In the genomic region with DNA sequence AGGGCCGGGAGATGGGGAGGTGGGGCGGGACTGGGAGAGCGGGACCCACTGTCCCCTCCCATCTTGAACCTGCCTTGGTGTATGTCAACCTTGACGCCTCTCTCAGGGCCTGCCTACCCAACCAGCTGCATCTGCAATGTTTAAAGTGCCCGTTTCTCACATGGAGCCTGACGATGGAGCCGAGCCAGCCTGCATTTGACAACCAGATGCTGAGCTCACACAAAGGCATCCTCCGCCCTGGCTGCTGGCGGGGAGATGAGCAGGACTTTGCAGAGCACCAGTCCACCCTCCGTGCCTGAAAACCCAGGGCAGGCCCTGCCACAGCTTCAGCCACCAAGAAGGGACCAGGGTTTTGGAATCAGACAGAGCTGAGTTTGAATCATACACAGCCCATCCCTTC, we compare ENCODE assay signal across 31 cellular contexts.
A peak's percentile ranks its signal among the peaks of the same experiment; 100 is the strongest.
DNase-seq lines count a peak whose midpoint lies in the region; ATAC-seq, FAIRE-seq and TF ChIP-seq lines count a peak whose summit lies in the region.
"Had no signal": no experiment of that assay in that cellular context is flagged by ENCODE, and none has a peak within 500 bp of the region (broad histone marks: within the 10 kb centered on the region; RNA-seq: fewer than 3 reads in every experiment).

No MANE protein-coding gene starts in this region.

- no peak for TF ChIP-seq CTCF in AG10803 (conservative IDR thresholded peaks at IDR 0.05; ENCODE audit: low read length)
- TF ChIP-seq CTCF in hepatocyte (IDR thresholded peaks at IDR 0.05; ENCODE audit: poor library complexity), result no peak

- FAIRE-seq in urothelium cell line (lab: Jason Lieb, UNC), result no peak
- FAIRE-seq: HTR-8/SVneo had no signal

- 48% methylated on average over 6 of the region's 10 CpGs for WGBS in hepatocyte (ENCODE audit: low lambda C conversion rate, missing lambda C conversion rate)

- H3K4me1 ChIP-seq in hepatocyte (ENCODE audit: insufficient read depth) (no peaks in the 10 kb centered on the region), Karpas-422 (ENCODE audit: low read length) (no peaks in the 10 kb centered on the region; the same call in 1 of the 2 replicates)
- H3K4me1 ChIP-seq: left lung, Peyer's patch, vagina had no signal

- H3K9ac ChIP-seq in Karpas-422 (ENCODE audit: low read length), result no peak overlapping the region

- H4K20me1 ChIP-seq in hepatocyte (ENCODE audit: insufficient read depth, poor library complexity, severe bottlenecking) (no peaks in the 10 kb centered on the region), Karpas-422 (ENCODE audit: insufficient read depth, low read depth, low read length) (no peaks in the 10 kb centered on the region)

- peak; percentile 59 for DNase-seq in AG10803 (ENCODE audit: low read depth)
- DNase-seq in GM03348 (ENCODE audit: low spot score), result peak; percentile 63
- DNase-seq in anterior cingulate cortex (lab: John Stamatoyannopoulos, UW), result peak in 41 of 58 donors; percentile 4 to 77 (median 38)
- peak; percentile 30 for DNase-seq in hepatocyte (ENCODE audit: low spot score)
- no peak for DNase-seq in urothelium cell line (ENCODE audit: low spot score)
- no peak for DNase-seq in kidney glomerular epithelial cell (lab: John Stamatoyannopoulos, UW)
- DNase-seq in Karpas-422, result no peak
- DNase-seq: activated B cell treated with CpG ODN at 0.5 μM for 24 hours; activated CD4-positive, alpha-beta T cell treated with anti-CD3 and anti-CD28 coated beads, Interleukin-2, amount 50 U/mL, for 4 hours; aorta; CD8-positive, alpha-beta T cell; DMS53; GDM1; H7; KG1; left lung; naive thymus-derived CD4-positive, alpha-beta T cell; NCI-H1417 treated with DMSO at 0.1 percent for 48 hours; NCI-H510A treated with DMSO at 0.1 percent for 48 hours; ovary; Peyer's patch; stimulated activated CD4-positive, alpha-beta T cell treated with anti-CD3 and anti-CD28 coated beads, Interleukin-4, amount 100 ng/mL, for 24 hours; stimulated activated naive B cell treated with anti-CD40 and anti-IgM and Interleukin-4, amounts not matched to agents 10 μg/mL and 1 μg/mL and 100 μg/mL, for 72 hours; T-helper 9 cell had no signal

- H3K4me3 ChIP-seq in AG10803 (ENCODE audit: low read length), result no peak overlapping the region
- H3K4me3 ChIP-seq in hepatocyte, result no peak overlapping the region
- H3K4me3 ChIP-seq in Karpas-422 (ENCODE audit: low read length), result no peak overlapping the region
- H3K4me3 ChIP-seq: heart left ventricle, left lung, ovary, Peyer's patch, right atrium auricular region, SK-N-MC, thoracic aorta, vagina had no signal

- no peaks in the 10 kb centered on the region for H3K79me2 ChIP-seq in hepatocyte
- no peaks in the 10 kb centered on the region for H3K79me2 ChIP-seq in Karpas-422 (ENCODE audit: low read length)

- H3K27ac ChIP-seq in hepatocyte (no peak overlapping the region), Karpas-422 (ENCODE audit: low read length) (no peak overlapping the region)
- H3K27ac ChIP-seq: left lung, ovary, Peyer's patch, right atrium auricular region, SK-N-MC, thoracic aorta, vagina had no signal

- H3K4me2 ChIP-seq in hepatocyte (no peak overlapping the region), Karpas-422 (ENCODE audit: low read depth, low read length, poor library complexity, severe bottlenecking) (no peak overlapping the region)

- H3K9me3 ChIP-seq in hepatocyte (ENCODE audit: low read depth) (no peaks in the 10 kb centered on the region), Karpas-422 (ENCODE audit: low read length) (no peaks in the 10 kb centered on the region)
- H3K9me3 ChIP-seq: heart left ventricle, left lung, ovary, Peyer's patch, right atrium auricular region, thoracic aorta, vagina had no signal

- no peak overlapping the region for H2AFZ ChIP-seq in hepatocyte
- no peak overlapping the region for H2AFZ ChIP-seq in Karpas-422 (ENCODE audit: low read length)

- ATAC-seq in GM19328 (IDR thresholded peaks at IDR 0.05; ENCODE audit: unreplicated experiment), result no peak
- ATAC-seq: CD8-positive, alpha-beta T cell; heart left ventricle; left lung; naive thymus-derived CD4-positive, alpha-beta T cell; stimulated activated naive B cell treated with anti-CD40 and anti-IgM and Interleukin-4, amounts not matched to agents 10 μg/mL and 1 μg/mL and 100 μg/mL, for 72 hours had no signal

- H3K9me2 ChIP-seq in hepatocyte (replicated peaks; ENCODE audit: insufficient read depth) (no peaks in the 10 kb centered on the region), Karpas-422 (replicated peaks; ENCODE audit: insufficient read depth, low read length) (no peaks in the 10 kb centered on the region)

- H3K36me3 ChIP-seq in hepatocyte (replicated peaks; ENCODE audit: insufficient read depth, low read depth) (no peaks in the 10 kb centered on the region), Karpas-422 (ENCODE audit: insufficient read depth, low read length) (no peaks in the 10 kb centered on the region)
- H3K36me3 ChIP-seq: heart left ventricle, left lung, ovary, Peyer's patch, right atrium auricular region, thoracic aorta, vagina had no signal

- no peaks in the 10 kb centered on the region for H3K27me3 ChIP-seq in hepatocyte
- no peaks in the 10 kb centered on the region for H3K27me3 ChIP-seq in Karpas-422 (ENCODE audit: low read length)
- H3K27me3 ChIP-seq: heart left ventricle, ovary, Peyer's patch, right atrium auricular region, vagina had no signal

Comparison
In these comparisons a context has a peak if more than half of its experiments do, and no peak if none do; other contexts are left out.
1. DNase-seq: peak in AG10803 (single experiment), GM03348 (single experiment), anterior cingulate cortex (41 of 58) and hepatocyte (single experiment); none in urothelium cell line (single experiment), kidney glomerular epithelial cell (single experiment) and Karpas-422 (single experiment).